Comparison of ENCODE assay signal across 8 cellular contexts in the genomic region with DNA sequence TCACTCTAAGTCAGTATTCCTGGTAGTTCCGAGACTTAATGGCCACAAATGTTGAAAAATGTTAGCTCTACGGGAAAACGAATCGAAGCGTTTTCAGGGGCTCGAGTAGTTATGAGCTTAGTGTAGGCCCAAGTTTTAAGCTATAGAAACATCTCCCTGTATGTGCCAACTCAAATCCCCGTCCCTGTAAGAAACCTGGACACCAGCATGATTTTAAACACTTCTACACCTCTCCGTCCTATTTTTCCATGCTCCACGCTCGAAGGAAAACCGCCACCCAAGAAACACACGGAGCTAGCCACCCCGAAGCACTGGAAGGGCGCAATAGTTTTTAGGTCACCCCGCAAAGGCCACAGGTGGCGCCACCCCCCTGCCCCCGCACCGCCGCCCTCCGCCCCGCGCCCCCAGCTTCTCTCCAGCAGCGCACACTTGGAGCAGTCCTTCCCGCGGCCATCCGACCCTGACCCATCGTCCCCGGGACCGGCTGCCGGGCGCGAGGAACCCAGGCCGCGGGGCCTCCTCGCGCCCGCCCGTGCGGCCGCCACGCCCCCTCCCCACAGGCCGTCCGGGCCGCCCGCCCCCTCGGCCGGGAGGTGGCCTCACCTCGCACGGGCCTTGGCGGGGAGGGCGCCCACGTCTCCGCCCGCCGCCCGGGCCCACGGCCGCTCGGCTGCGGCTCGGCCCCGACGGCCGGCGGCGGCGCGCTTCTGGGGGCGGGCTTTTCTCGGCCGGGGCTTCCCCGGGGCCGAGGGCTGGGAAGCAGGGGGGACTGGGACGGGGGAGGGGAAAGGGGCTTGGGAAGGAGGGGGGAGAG. TPM values are rescaled to one million over a fixed set of nuclear protein-coding genes. Genes with fewer than 3 reads are reported as not detected.
DNase-seq lines count a peak whose midpoint lies in the region; ATAC-seq and TF ChIP-seq lines count a peak whose summit lies in the region.

No MANE protein-coding gene starts in this region.

- WGBS in heart right ventricle, 2 donors, result 1% methylated on average over 56 to 74 of the region's 74 CpGs

- peak overlapping the region; percentile 100 for H3K27ac Mint-ChIP-seq in activated naive CD8-positive, alpha-beta T cell

- no peaks in the 10 kb centered on the region for H3K36me3 Mint-ChIP-seq in activated naive CD8-positive, alpha-beta T cell

- H3K27me3 ChIP-seq in heart right ventricle (no peaks in the 10 kb centered on the region), rectal smooth muscle tissue (ENCODE audit: control insufficient read depth, insufficient read depth, low read length) (no peaks in the 10 kb centered on the region)

- H3K4me1 ChIP-seq in heart right ventricle (peaks cover 0 to 24% (median 15%) of the 10 kb centered on the region in 9 donors), rectal smooth muscle tissue (ENCODE audit: control insufficient read depth, insufficient read depth, low read length) (peaks cover 2% of the 10 kb centered on the region)

- no peaks in the 10 kb centered on the region for H3K9me3 Mint-ChIP-seq in activated naive CD8-positive, alpha-beta T cell (ENCODE audit: low read depth)

- peak overlapping the region; percentile 62 for H3K9ac ChIP-seq in rectal smooth muscle tissue (ENCODE audit: low read length)

- ATAC-seq in GM18499 (IDR thresholded peaks at IDR 0.05; ENCODE audit: insufficient read depth, unreplicated experiment) (peak; percentile 5), HG02943 (IDR thresholded peaks at IDR 0.05; ENCODE audit: low read depth, unreplicated experiment) (peak; percentile 41), heart right ventricle (peak; percentile 64 to 86 (median 74))

- H3K36me3 ChIP-seq in heart right ventricle, result peaks cover 0 to 8% (median 0%) of the 10 kb centered on the region in 9 donors
- no peaks in the 10 kb centered on the region for H3K36me3 ChIP-seq in rectal smooth muscle tissue (ENCODE audit: control insufficient read depth, insufficient read depth, low read length)

- TF ChIP-seq CTCF in AG10803 (conservative IDR thresholded peaks at IDR 0.05; ENCODE audit: low read length) (peak; percentile 15; the same call in 1 of the 2 replicates), heart right ventricle (IDR thresholded peaks at IDR 0.05) (peak in 5 of 9 donors; percentile 15 to 40 (median 34))

- peak overlapping the region; percentile 76 for H3K4me3 ChIP-seq in AG10803 (ENCODE audit: low read length)
- peak overlapping the region; percentile 42 to 80 (median 66) for H3K4me3 ChIP-seq in heart right ventricle
- peak overlapping the region; percentile 78 for H3K4me3 ChIP-seq in rectal smooth muscle tissue (ENCODE audit: low read length)

- peak overlapping the region; percentile 99 for H3K4me3 Mint-ChIP-seq in activated naive CD8-positive, alpha-beta T cell

- peak overlapping the region; percentile 85 to 98 (median 94) for H3K27ac ChIP-seq in heart right ventricle
- H3K27ac ChIP-seq in rectal smooth muscle tissue (ENCODE audit: low read depth, low read length), result peak overlapping the region; percentile 86

- intact Hi-C loops in heart right ventricle (cut with DNase I), result loop anchor here in 2 of 10 donors (2.0 kb wide), 1 partner anchor 22 kb away; no protein-coding TSS in a partner anchor

- no peaks in the 10 kb centered on the region for H3K27me3 Mint-ChIP-seq in activated naive CD8-positive, alpha-beta T cell

- DNase-seq in AG10803 (ENCODE audit: low read depth) (peak; percentile 25), NCI-H748 treated with DMSO at 0.1 percent for 48 hours (lab: John Stamatoyannopoulos, UW) (peak; percentile 50), heart right ventricle (peak; percentile 48 to 55), NCI-H1105 treated with DMSO at 0.1 percent for 48 hours (lab: John Stamatoyannopoulos, UW) (no peak)

- no peaks in the 10 kb centered on the region for H3K9me3 ChIP-seq in heart right ventricle

- H3K4me1 Mint-ChIP-seq in activated naive CD8-positive, alpha-beta T cell (ENCODE audit: low read depth), result peaks cover 41% of the 10 kb centered on the region

RNA-seq across cellular contexts. Expression of a gene that starts 0.5 kb away (rescaled TPM):
- total RNA-seq in heart right ventricle, result 100 to 1,000 TPM in 1 of 10 donors, 10 to 100 TPM in 9; 43.7 to 107 (median 82.9) TPM
- polyA plus RNA-seq in heart right ventricle, result 10 to 100 TPM; 15.5 to 17.6 TPM

RNA-seq across cellular contexts. Expression of a gene that starts 4.3 kb away (rescaled TPM):
- under 1 TPM in 1 of 10 donors, not detected in 9; 0.13 TPM for total RNA-seq in heart right ventricle
- under 1 TPM in 1 of 2 donors, not detected in 1; 0.03 TPM for polyA plus RNA-seq in heart right ventricle

RNA-seq across cellular contexts. Expression of a gene that starts 24.8 kb away (rescaled TPM):
- total RNA-seq in heart right ventricle, result 1 to 10 TPM in 3 of 10 donors, under 1 TPM in 3, not detected in 4; 0.09 to 1.2 (median 0.71) TPM
- under 1 TPM in 1 of 2 donors, not detected in 1; 0.01 TPM for polyA plus RNA-seq in heart right ventricle

RNA-seq across cellular contexts. Expression of a gene that starts 29.3 kb away (rescaled TPM):
- 1 to 10 TPM in 2 of 10 donors, under 1 TPM in 8; 0.12 to 1.2 (median 0.63) TPM for total RNA-seq in heart right ventricle
- polyA plus RNA-seq in heart right ventricle, result under 1 TPM; 0.15 to 0.45 TPM

RNA-seq across cellular contexts. Expression of a gene that starts 49.3 kb away (rescaled TPM):
- total RNA-seq in heart right ventricle, result 10 to 100 TPM in 2 of 10 donors, 1 to 10 TPM in 7, under 1 TPM in 1; 0.83 to 17.7 (median 3.8) TPM
- 1 to 10 TPM; 1.8 to 6.7 TPM for polyA plus RNA-seq in heart right ventricle

Comparison
In these comparisons a context has a peak if more than half of its experiments do, and no peak if none do; other contexts are left out.
1. ATAC-seq: peak in every context shown above with its lines; median percentile 74 in heart right ventricle; 41 in HG02943; 5 in GM18499.